Comparison of ENCODE assay signal across 9 cellular contexts in genomic region chr11:8268530-8269461, GRCh38. TPM values are rescaled to one million over a fixed set of nuclear protein-coding genes. Genes with fewer than 3 reads are reported as not detected.
DNase-seq lines count a peak whose midpoint lies in the region; ATAC-seq and TF ChIP-seq lines count a peak whose summit lies in the region.
"Had no signal": no experiment of that assay in that cellular context is flagged by ENCODE, and none has a peak within 500 bp of the region (broad histone marks: within the 10 kb centered on the region; RNA-seq: fewer than 3 reads in every experiment).

No MANE protein-coding gene starts in this region.

- H3K4me1 ChIP-seq in body of pancreas (peaks cover 20% of the 10 kb centered on the region), lower lobe of right lung (peaks cover 11% of the 10 kb centered on the region), tibial artery (peaks cover 0 to 19% (median 15%) of the 10 kb centered on the region in 4 donors), A673 (ENCODE audit: insufficient read depth, low read length, poor library complexity, severe bottlenecking) (no peaks in the 10 kb centered on the region)

- DNase-seq in activated CD4-positive, CD25-positive, alpha-beta regulatory T cell treated with anti-CD3 and anti-CD28 coated beads, Interleukin-2, amount 50 U/mL, for 72 hours, result peak; percentile 25
- DNase-seq in body of pancreas (peak in 1 of 4 donors; percentile 12), lower lobe of right lung (peak; percentile 20), tibial artery (peak in 1 of 2 donors; percentile 46), A673 (ENCODE audit: low spot score) (no peak), GOT3 (lab: John Stamatoyannopoulos, UW) (no peak)
- DNase-seq in activated CD4-positive, alpha-beta T cell treated with anti-CD3 and anti-CD28 coated beads, Interleukin-2, amount 50 U/mL, for 1 hour, result no peak

- intact Hi-C loops in body of pancreas (cut with DNase I), result no loop called here
- intact Hi-C loops in lower lobe of right lung (cut with DNase I), result no loop called here
- intact Hi-C loops in tibial artery (cut with DNase I; ENCODE audit: low total_unique reads), result no loop called here
- intact Hi-C loops in A673 (cut with micrococcal nuclease; ENCODE audit: unreplicated experiment), result no loop called here

- POLR2A ChIA-PET in A673 (lab: Charles Lee; ENCODE audit: low non-redundant PET), result no interaction called here

- WGBS in body of pancreas, 2 donors, result 21 to 51% methylated on average over 25 to 53 of the region's 68 CpGs

- H3K9me3 ChIP-seq in body of pancreas (no peaks in the 10 kb centered on the region), lower lobe of right lung (no peaks in the 10 kb centered on the region), tibial artery (no peaks in the 10 kb centered on the region), A673 (ENCODE audit: low read depth, low read length, poor library complexity, severe bottlenecking) (no peaks in the 10 kb centered on the region)

- H3K4me3 ChIP-seq in body of pancreas, result no peak overlapping the region
- H3K4me3 ChIP-seq in lower lobe of right lung, result peak overlapping the region; percentile 51
- H3K4me3 ChIP-seq in tibial artery, result peak overlapping the region; percentile 33 to 41
- H3K4me3 ChIP-seq in A673 (ENCODE audit: low read depth, low read length, poor library complexity, severe bottlenecking), result no peak overlapping the region

- BruUV-seq in A673 (replicated peaks; lab: Mats Ljungman, UMichigan), result no TSS peak

- H3K27me3 ChIP-seq in body of pancreas (peaks cover 0 to 6% of the 10 kb centered on the region in 2 donors), lower lobe of right lung (ENCODE audit: low read depth) (peaks cover 72% of the 10 kb centered on the region), tibial artery (peaks cover 0 to 69% of the 10 kb centered on the region in 2 donors), A673 (replicated peaks; ENCODE audit: insufficient read depth, low read depth, low read length, poor library complexity) (peaks cover 97% of the 10 kb centered on the region)

- CTCF ChIA-PET in A673 (lab: Charles Lee), result interaction anchor here (0.7 kb wide), 1 partner anchor 39 kb away, joined by 4 read pairs; no protein-coding TSS in a partner anchor

- ATAC-seq in activated CD4-positive, CD25-positive, alpha-beta regulatory T cell treated with anti-CD3 and anti-CD28 coated beads, Interleukin-2, amount 50 U/mL, for 24 hours, result no peak
- peak; percentile 31 for ATAC-seq in body of pancreas
- peak; percentile 9 to 29 for ATAC-seq in lower lobe of right lung

- no peak overlapping the region for H3K27ac ChIP-seq in body of pancreas
- H3K27ac ChIP-seq in lower lobe of right lung, result no peak overlapping the region
- no peak overlapping the region for H3K27ac ChIP-seq in tibial artery
- H3K27ac ChIP-seq in A673 (ENCODE audit: low read depth, low read length, poor library complexity, severe bottlenecking), result no peak overlapping the region

- no peak for TF ChIP-seq POLR2A in body of pancreas (IDR thresholded peaks at IDR 0.05)

- TF ChIP-seq CTCF in body of pancreas (IDR thresholded peaks at IDR 0.05) (no peak), lower lobe of right lung (IDR thresholded peaks at IDR 0.05) (no peak), tibial artery (IDR thresholded peaks at IDR 0.05) (no peak), A673 (conservative IDR thresholded peaks at IDR 0.05; ENCODE audit: low read depth, low read length) (no peak)

- H3K36me3 ChIP-seq in body of pancreas (replicated peaks in 1 of 2; ENCODE audit: insufficient read depth in 1 of 2, low read depth in 2 of 2) (no peaks in the 10 kb centered on the region), lower lobe of right lung (no peaks in the 10 kb centered on the region), tibial artery (no peaks in the 10 kb centered on the region), A673 (ENCODE audit: insufficient read depth, low read length, poor library complexity, severe bottlenecking) (no peaks in the 10 kb centered on the region)

RNA-seq across cellular contexts. Expression of gene LMO1, which starts 5.1 kb away (rescaled TPM):
- 1 to 10 TPM in 1 of 2 donors, under 1 TPM in 1; 0.78 to 1.6 TPM for total RNA-seq in body of pancreas
- total RNA-seq in lower lobe of right lung, result not detected
- not detected in 2 replicates for total RNA-seq in A673 (2021)
- total RNA-seq: lung microvascular endothelial cell had no signal

Comparison
In these comparisons a context has a peak if more than half of its experiments do, and no peak if none do; other contexts are left out.
1. DNase-seq: peak in activated CD4-positive, CD25-positive, alpha-beta regulatory T cell treated with anti-CD3 and anti-CD28 coated beads, Interleukin-2, amount 50 U/mL, for 72 hours (single experiment) and lower lobe of right lung (single experiment); none in activated CD4-positive, alpha-beta T cell treated with anti-CD3 and anti-CD28 coated beads, Interleukin-2, amount 50 U/mL, for 1 hour (single experiment), A673 (single experiment) and GOT3 (single experiment).
2. ATAC-seq: peak in body of pancreas (single experiment) and lower lobe of right lung (2 of 2); none in activated CD4-positive, CD25-positive, alpha-beta regulatory T cell treated with anti-CD3 and anti-CD28 coated beads, Interleukin-2, amount 50 U/mL, for 24 hours (0 of 2).
3. H3K4me3 ChIP-seq: peak in lower lobe of right lung (single experiment) and tibial artery (2 of 2); none in body of pancreas (0 of 2) and A673 (single experiment).